18 cellular contexts compared by ENCODE assay signal in the genomic region with DNA sequence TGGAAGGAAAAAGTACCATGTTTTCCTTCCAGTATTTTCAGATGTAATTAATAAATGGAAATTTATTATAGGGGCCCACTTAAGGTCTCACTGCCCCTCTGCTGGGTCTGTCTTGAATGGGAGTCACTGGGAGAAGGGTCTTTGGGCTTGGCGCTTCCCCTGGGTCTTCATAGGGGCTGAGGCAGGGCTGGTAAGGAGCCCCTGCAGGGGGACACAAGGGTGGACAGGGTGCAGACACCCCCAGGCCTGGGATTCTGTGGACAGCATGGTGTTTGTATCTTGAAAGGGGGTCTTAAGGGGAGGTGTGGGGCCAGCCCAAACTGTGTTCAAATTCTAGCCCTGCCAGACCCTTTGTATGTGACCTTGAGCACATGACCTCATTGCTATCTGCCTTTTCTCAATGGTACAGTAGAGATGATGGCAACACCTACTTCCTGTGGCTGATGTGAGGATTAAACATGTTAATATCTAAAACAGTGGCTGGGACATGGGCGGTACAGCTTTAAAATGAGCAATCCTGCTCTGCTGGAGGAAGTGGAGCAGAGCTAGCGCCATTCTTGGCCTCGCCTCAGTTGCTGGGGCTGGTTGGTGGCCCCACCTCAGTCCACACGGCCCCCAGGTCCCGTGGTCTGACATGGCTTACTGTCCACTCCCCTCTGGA.
"Had no signal": no experiment of that assay in that cellular context is flagged by ENCODE, and none has a peak within 500 bp of the region (broad histone marks: within the 10 kb centered on the region; RNA-seq: fewer than 3 reads in every experiment).

No MANE protein-coding gene starts in this region.

- H3K9ac ChIP-seq: SK-N-SH had no signal

- H3K27ac ChIP-seq: foreskin keratinocyte, left ventricle myocardium inferior, upper lobe of left lung had no signal

- H3K4me1 ChIP-seq: foreskin keratinocyte, left ventricle myocardium inferior, upper lobe of left lung had no signal

- H3K4me1 Mint-ChIP-seq: activated naive CD8-positive, alpha-beta T cell treated with anti-CD3 and anti-CD28 coated beads, Interleukin-2, amount 50 U/mL, for 24 hours; stimulated activated naive B cell treated with anti-CD40 and anti-IgM and Interleukin-4, amounts not matched to agents 10 μg/mL and 1 μg/mL and 100 μg/mL, for 72 hours had no signal

- H3K4me3 Mint-ChIP-seq: activated naive CD8-positive, alpha-beta T cell treated with anti-CD3 and anti-CD28 coated beads, Interleukin-2, amount 50 U/mL, for 24 hours; activated T-helper 1 cell treated with anti-CD3 and anti-CD28 coated beads, Interleukin-12 subunit alpha, Interleukin-12 subunit beta, Interleukin-2, Interleukin-4 antibody, amounts not matched to agents 30 ng/mL and 10 ng/mL and 1 ng/mL, durations not matched to agents 14 hours and 24 hours and 36 hours; neural crest cell; stimulated activated naive B cell treated with anti-CD40 and anti-IgM and Interleukin-4, amounts not matched to agents 10 μg/mL and 1 μg/mL and 100 μg/mL, for 72 hours had no signal

- H3K27ac Mint-ChIP-seq: activated naive CD8-positive, alpha-beta T cell treated with anti-CD3 and anti-CD28 coated beads, Interleukin-2, amount 50 U/mL, for 24 hours; activated T-helper 1 cell treated with anti-CD3 and anti-CD28 coated beads, Interleukin-12 subunit alpha, Interleukin-12 subunit beta, Interleukin-2, Interleukin-4 antibody, amounts not matched to agents 30 ng/mL and 10 ng/mL and 1 ng/mL, durations not matched to agents 14 hours and 24 hours and 36 hours; stimulated activated naive B cell treated with anti-CD40 and anti-IgM and Interleukin-4, amounts not matched to agents 10 μg/mL and 1 μg/mL and 100 μg/mL, for 72 hours had no signal

- H3K9me3 ChIP-seq: left ventricle myocardium inferior, SK-N-SH, upper lobe of left lung had no signal

- H3K9me3 Mint-ChIP-seq: activated naive CD8-positive, alpha-beta T cell treated with anti-CD3 and anti-CD28 coated beads, Interleukin-2, amount 50 U/mL, for 24 hours; activated T-helper 1 cell treated with anti-CD3 and anti-CD28 coated beads, Interleukin-12 subunit alpha, Interleukin-12 subunit beta, Interleukin-2, Interleukin-4 antibody, amounts not matched to agents 30 ng/mL and 10 ng/mL and 1 ng/mL, durations not matched to agents 14 hours and 24 hours and 36 hours; neural crest cell; stimulated activated naive B cell treated with anti-CD40 and anti-IgM and Interleukin-4, amounts not matched to agents 10 μg/mL and 1 μg/mL and 100 μg/mL, for 72 hours had no signal

- H3K4me2 ChIP-seq: SK-N-SH had no signal

- H3K36me3 ChIP-seq: left ventricle myocardium inferior, upper lobe of left lung had no signal

- H3K36me3 Mint-ChIP-seq: stimulated activated naive B cell treated with anti-CD40 and anti-IgM and Interleukin-4, amounts not matched to agents 10 μg/mL and 1 μg/mL and 100 μg/mL, for 72 hours had no signal

- DNase-seq: activated CD4-positive, alpha-beta T cell treated with anti-CD3 and anti-CD28 coated beads for 4 hours; activated CD4-positive, alpha-beta T cell treated with anti-CD3 and anti-CD28 coated beads, Interleukin-2, amount 50 U/mL, for 48 hours; activated CD4-positive, CD25-positive, alpha-beta regulatory T cell; activated gamma-delta T cell; activated naive CD4-positive, alpha-beta T cell treated with anti-CD3 and anti-CD28 coated beads, Interleukin-2, amount 50 U/mL, for 16 hours; activated naive CD8-positive, alpha-beta T cell treated with anti-CD3 and anti-CD28 coated beads, Interleukin-2, amount 50 U/mL, for 24 hours; cortex of kidney; foreskin keratinocyte; hippocampal formation; left ventricle myocardium inferior; posterior cingulate gyrus; SK-N-SH; small intestine; stimulated activated naive B cell treated with anti-CD40 and anti-IgM and Interleukin-4, amounts not matched to agents 10 μg/mL and 1 μg/mL and 100 μg/mL, for 72 hours; upper lobe of left lung had no signal

- ATAC-seq: activated naive CD8-positive, alpha-beta T cell treated with anti-CD3 and anti-CD28 coated beads, Interleukin-2, amount 50 U/mL, for 24 hours; sciatic nerve; stimulated activated naive B cell treated with anti-CD40 and anti-IgM and Interleukin-4, amounts not matched to agents 10 μg/mL and 1 μg/mL and 100 μg/mL, for 72 hours had no signal

- H3K4me3 ChIP-seq: left ventricle myocardium inferior, upper lobe of left lung had no signal

- H3K27me3 ChIP-seq: upper lobe of left lung had no signal
